In the genomic region with DNA sequence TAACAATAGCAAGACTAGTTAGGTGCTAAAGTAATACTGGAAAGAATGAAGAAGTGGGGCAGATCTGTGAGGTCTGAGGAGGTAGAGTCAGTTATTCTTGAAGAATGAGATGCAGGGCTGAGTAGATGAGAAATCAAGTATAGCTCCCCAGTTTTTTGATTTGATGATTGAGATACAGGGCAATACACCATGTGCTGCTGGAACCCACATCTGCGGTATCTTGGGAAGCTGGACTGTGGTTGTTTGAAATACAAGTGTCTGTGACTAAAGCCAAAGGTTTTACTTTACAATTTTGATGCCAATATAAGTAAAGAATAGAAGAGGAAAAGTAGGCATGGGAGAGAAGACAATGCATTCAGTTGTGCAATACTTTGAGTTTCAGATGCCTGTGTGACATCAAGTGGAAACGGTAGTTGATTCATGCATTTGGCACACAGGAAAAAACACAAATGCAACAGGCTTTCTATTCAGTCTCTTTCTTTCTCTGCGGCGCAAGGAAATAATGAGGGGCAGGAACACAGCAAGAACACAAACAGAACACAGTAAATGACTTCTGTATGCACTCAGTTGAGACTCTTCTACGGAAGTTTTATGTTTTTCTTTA, we compare ENCODE assay signal across 9 cellular contexts.
A peak's percentile ranks its signal among the peaks of the same experiment; 100 is the strongest.
DNase-seq lines count a peak whose midpoint lies in the region; ATAC-seq and TF ChIP-seq lines count a peak whose summit lies in the region.
"Had no signal": no experiment of that assay in that cellular context is flagged by ENCODE, and none has a peak within 500 bp of the region (broad histone marks: within the 10 kb centered on the region; RNA-seq: fewer than 3 reads in every experiment).

No MANE protein-coding gene starts in this region.

- no peaks in the 10 kb centered on the region for H3K27me3 Mint-ChIP-seq in osteocyte (ENCODE audit: unreplicated experiment)
- H3K27me3 Mint-ChIP-seq in natural killer cell treated with Interleukin-12 subunit alpha and Interleukin-12 subunit beta and Interleukin-15 and Interleukin-18, amount 100 ng/mL, for 72 hours = no peaks in the 10 kb centered on the region

- peaks cover 28% of the 10 kb centered on the region for H3K36me3 Mint-ChIP-seq in osteocyte (ENCODE audit: unreplicated experiment)
- peaks cover 26% of the 10 kb centered on the region for H3K36me3 Mint-ChIP-seq in natural killer cell treated with Interleukin-12 subunit alpha and Interleukin-12 subunit beta and Interleukin-15 and Interleukin-18, amount 100 ng/mL, for 72 hours

- TF ChIP-seq CTCF in osteocyte (IDR thresholded peaks at IDR 0.05) = no peak

- H3K4me3 Mint-ChIP-seq in osteocyte (ENCODE audit: unreplicated experiment) = no peak overlapping the region
- no peak overlapping the region for H3K4me3 Mint-ChIP-seq in natural killer cell treated with Interleukin-12 subunit alpha and Interleukin-12 subunit beta and Interleukin-15 and Interleukin-18, amount 100 ng/mL, for 72 hours

- H3K27ac Mint-ChIP-seq in osteocyte (ENCODE audit: unreplicated experiment) = peak overlapping the region; percentile 81
- peak overlapping the region in 1 of 2 donors; percentile 23 for H3K27ac Mint-ChIP-seq in natural killer cell treated with Interleukin-12 subunit alpha and Interleukin-12 subunit beta and Interleukin-15 and Interleukin-18, amount 100 ng/mL, for 72 hours

- peaks cover 43% of the 10 kb centered on the region for H3K4me1 Mint-ChIP-seq in osteocyte (ENCODE audit: unreplicated experiment)
- peaks cover 11 to 13% of the 10 kb centered on the region in 2 donors for H3K4me1 Mint-ChIP-seq in natural killer cell treated with Interleukin-12 subunit alpha and Interleukin-12 subunit beta and Interleukin-15 and Interleukin-18, amount 100 ng/mL, for 72 hours (ENCODE audit: low read depth in 2 of 2)

- no peak for ATAC-seq in GM21723 (IDR thresholded peaks at IDR 0.05; ENCODE audit: unreplicated experiment)
- ATAC-seq in GM19035 (IDR thresholded peaks at IDR 0.05; ENCODE audit: unreplicated experiment) = no peak
- no peak for ATAC-seq in natural killer cell treated with Interleukin-12 subunit alpha and Interleukin-12 subunit beta and Interleukin-15 and Interleukin-18, amount 100 ng/mL, for 72 hours

- peaks cover 38% of the 10 kb centered on the region for H3K9me3 Mint-ChIP-seq in osteocyte (ENCODE audit: unreplicated experiment)
- H3K9me3 Mint-ChIP-seq in natural killer cell treated with Interleukin-12 subunit alpha and Interleukin-12 subunit beta and Interleukin-15 and Interleukin-18, amount 100 ng/mL, for 72 hours = peaks cover 16% of the 10 kb centered on the region

- DNase-seq in GM03348 (ENCODE audit: low spot score) (peak; percentile 55), NCI-H774 (lab: John Stamatoyannopoulos, UW) (peak; percentile 59), dermis microvascular lymphatic vessel endothelial cell (ENCODE audit: low read depth in 2 of 2) (peak; percentile 95), osteocyte (ENCODE audit: extremely low spot score, unreplicated experiment) (no peak), retina (no peak)
- no peak for DNase-seq in natural killer cell treated with Interleukin-12 subunit alpha and Interleukin-12 subunit beta and Interleukin-15 and Interleukin-18, amount 100 ng/mL, for 72 hours (ENCODE audit: low spot score)
- DNase-seq: SHP77 treated with DMSO at 0.1 percent for 48 hours had no signal

Comparison
In these comparisons a context has a peak if more than half of its experiments do, and no peak if none do; other contexts are left out.
1. DNase-seq: peak in GM03348 (single experiment), NCI-H774 (single experiment) and dermis microvascular lymphatic vessel endothelial cell (2 of 2); none in osteocyte (single experiment), retina (single experiment) and natural killer cell treated with Interleukin-12 subunit alpha and Interleukin-12 subunit beta and Interleukin-15 and Interleukin-18, amount 100 ng/mL, for 72 hours (single experiment).